ENCODE assay signal across 1 cellular context in the genomic region with DNA sequence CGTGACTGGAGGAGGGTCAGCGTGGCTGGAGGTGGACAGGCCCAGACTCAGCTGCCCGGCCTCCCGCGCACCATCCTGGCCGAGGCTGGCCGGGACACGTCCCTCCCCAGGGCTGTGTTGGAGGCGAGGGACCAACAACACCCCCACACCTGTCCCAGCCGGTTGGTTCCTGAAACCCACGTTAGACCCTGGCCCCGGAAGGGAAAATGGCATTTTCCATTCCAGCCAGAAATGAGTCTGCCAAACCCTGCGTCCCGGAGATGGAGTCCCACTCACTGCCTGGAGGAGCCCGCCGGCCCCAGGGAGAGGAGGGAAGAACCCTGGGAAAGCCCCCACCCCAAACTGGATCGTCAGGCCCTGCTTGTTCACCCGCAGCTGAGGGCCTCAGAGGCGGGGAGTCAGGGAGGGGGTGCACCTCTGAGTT.
TF ChIP-seq lines count a peak whose summit lies in the region.

No MANE protein-coding gene starts in this region.

TF ChIP-seq in IMR-90, 13 proteins besides CTCF, POLR2A, EP300 and RAD21:
- TF ChIP-seq MAFK (IDR thresholded peaks at IDR 0.05; ENCODE audit: low read depth, low read length), result no peak
- no peak for TF ChIP-seq MXI1 (IDR thresholded peaks at IDR 0.05; ENCODE audit: borderline replicate concordance, low read depth, low read length)
- no peak for TF ChIP-seq SMC3 (IDR thresholded peaks at IDR 0.05; ENCODE audit: low read depth, low read length)
- TF ChIP-seq CHD1 (IDR thresholded peaks at IDR 0.05; ENCODE audit: low read depth, low read length), result no peak
- TF ChIP-seq BHLHE40 (IDR thresholded peaks at IDR 0.05; ENCODE audit: low read depth, low read length), result no peak
- no peak for TF ChIP-seq CEBPB (IDR thresholded peaks at IDR 0.05; ENCODE audit: low read depth, low read length)
- no peak for TF ChIP-seq RFX5 (IDR thresholded peaks at IDR 0.05; ENCODE audit: low read depth, low read length)
- no peak for TF ChIP-seq FOS (IDR thresholded peaks at IDR 0.05; ENCODE audit: low read depth, low read length)
- TF ChIP-seq, protein P1, sequence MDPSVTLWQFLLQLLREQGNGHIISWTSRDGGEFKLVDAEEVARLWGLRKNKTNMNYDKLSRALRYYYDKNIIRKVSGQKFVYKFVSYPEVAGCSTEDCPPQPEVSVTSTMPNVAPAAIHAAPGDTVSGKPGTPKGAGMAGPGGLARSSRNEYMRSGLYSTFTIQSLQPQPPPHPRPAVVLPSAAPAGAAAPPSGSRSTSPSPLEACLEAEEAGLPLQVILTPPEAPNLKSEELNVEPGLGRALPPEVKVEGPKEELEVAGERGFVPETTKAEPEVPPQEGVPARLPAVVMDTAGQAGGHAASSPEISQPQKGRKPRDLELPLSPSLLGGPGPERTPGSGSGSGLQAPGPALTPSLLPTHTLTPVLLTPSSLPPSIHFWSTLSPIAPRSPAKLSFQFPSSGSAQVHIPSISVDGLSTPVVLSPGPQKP (IDR thresholded peaks at IDR 0.05; ENCODE audit: borderline replicate concordance, low read depth, low read length), result no peak
- TF ChIP-seq, protein P2, sequence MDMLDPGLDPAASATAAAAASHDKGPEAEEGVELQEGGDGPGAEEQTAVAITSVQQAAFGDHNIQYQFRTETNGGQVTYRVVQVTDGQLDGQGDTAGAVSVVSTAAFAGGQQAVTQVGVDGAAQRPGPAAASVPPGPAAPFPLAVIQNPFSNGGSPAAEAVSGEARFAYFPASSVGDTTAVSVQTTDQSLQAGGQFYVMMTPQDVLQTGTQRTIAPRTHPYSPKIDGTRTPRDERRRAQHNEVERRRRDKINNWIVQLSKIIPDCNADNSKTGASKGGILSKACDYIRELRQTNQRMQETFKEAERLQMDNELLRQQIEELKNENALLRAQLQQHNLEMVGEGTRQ (IDR thresholded peaks at IDR 0.05; ENCODE audit: low read depth, low read length), result no peak
- TF ChIP-seq RCOR1 (IDR thresholded peaks at IDR 0.05; ENCODE audit: insufficient replicate concordance, low read length), result no peak
- no peak for TF ChIP-seq MAZ (IDR thresholded peaks at IDR 0.05; ENCODE audit: borderline replicate concordance, low read depth, low read length)
TF ChIP-seq in IMR-90: peak in this region for 0.
